Comparison of ENCODE assay signal across 1 cellular context in the genomic region with DNA sequence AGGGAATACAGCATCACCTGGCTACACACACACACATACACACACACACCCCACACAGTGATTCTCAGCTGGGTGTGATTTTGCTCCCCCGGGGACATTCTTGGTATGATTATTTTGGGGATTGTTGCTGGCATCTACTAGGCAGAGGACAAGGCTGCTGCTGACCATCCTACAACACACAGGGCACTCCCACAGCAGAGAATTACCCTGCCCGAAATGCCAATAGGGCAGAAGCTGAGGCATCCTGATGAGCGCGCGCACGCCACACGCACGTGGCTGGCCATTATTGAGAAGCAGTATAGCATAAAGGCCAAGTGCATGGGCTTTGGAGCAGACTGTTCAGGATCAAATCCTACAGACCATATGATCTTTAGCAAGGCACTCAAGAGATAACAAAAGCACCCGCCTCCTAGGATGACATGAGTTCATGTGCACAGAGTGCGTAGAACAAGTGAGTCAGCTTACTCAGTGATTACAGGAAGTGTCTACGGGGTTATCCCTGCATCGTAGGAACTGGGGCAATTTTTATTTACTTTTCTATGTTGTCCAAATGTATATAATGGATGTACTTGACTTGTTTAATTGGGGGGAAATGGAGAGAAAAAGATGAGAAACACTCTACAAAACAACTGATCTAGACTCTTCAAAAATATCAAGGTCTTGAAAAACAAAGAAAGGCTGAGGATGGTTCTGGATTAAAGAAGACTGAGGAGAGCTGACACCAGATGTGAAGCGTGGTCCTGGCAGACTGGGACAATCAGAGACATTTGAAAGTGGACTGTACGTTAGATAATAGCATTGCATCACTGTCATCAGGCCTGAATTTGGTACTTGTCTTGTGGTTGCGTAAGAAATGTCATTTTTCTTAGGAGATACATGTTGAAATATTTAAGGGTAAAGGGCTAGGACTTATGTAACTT.
A peak's percentile ranks its signal among the peaks of the same experiment; 100 is the strongest.
TF ChIP-seq lines count a peak whose summit lies in the region.

No MANE protein-coding gene starts in this region.

TF ChIP-seq in HEK293, 187 proteins besides CTCF, POLR2A, EP300 and RAD21 (continued from another document):
- TF ChIP-seq GLIS1 (tag by site-specific recombination; IDR thresholded peaks at IDR 0.05) (peak; percentile 53; the same call in 1 of the 2 replicates), ZNF121 (tag by site-specific recombination; IDR thresholded peaks at IDR 0.05) (no peak), YY1 (tag by site-specific recombination; IDR thresholded peaks at IDR 0.05) (no peak), ZNF623 (tag by site-specific recombination; IDR thresholded peaks at IDR 0.05) (no peak), ZNF654 (tag by site-specific recombination; IDR thresholded peaks at IDR 0.05; ENCODE audit: low read depth) (no peak), ZBTB17 (tag by site-specific recombination; IDR thresholded peaks at IDR 0.05) (0 out of 2 replicates have a peak, but pooled peaks have one; percentile 20), ZSCAN16 (tag by site-specific recombination; IDR thresholded peaks at IDR 0.05) (no peak)
- TF ChIP-seq, protein P1, sequence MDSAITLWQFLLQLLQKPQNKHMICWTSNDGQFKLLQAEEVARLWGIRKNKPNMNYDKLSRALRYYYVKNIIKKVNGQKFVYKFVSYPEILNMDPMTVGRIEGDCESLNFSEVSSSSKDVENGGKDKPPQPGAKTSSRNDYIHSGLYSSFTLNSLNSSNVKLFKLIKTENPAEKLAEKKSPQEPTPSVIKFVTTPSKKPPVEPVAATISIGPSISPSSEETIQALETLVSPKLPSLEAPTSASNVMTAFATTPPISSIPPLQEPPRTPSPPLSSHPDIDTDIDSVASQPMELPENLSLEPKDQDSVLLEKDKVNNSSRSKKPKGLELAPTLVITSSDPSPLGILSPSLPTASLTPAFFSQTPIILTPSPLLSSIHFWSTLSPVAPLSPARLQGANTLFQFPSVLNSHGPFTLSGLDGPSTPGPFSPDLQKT (IDR thresholded peaks at IDR 0.05; ENCODE audit: borderline replicate concordance, low read depth, low read length), result no peak
- TF ChIP-seq, protein P2, sequence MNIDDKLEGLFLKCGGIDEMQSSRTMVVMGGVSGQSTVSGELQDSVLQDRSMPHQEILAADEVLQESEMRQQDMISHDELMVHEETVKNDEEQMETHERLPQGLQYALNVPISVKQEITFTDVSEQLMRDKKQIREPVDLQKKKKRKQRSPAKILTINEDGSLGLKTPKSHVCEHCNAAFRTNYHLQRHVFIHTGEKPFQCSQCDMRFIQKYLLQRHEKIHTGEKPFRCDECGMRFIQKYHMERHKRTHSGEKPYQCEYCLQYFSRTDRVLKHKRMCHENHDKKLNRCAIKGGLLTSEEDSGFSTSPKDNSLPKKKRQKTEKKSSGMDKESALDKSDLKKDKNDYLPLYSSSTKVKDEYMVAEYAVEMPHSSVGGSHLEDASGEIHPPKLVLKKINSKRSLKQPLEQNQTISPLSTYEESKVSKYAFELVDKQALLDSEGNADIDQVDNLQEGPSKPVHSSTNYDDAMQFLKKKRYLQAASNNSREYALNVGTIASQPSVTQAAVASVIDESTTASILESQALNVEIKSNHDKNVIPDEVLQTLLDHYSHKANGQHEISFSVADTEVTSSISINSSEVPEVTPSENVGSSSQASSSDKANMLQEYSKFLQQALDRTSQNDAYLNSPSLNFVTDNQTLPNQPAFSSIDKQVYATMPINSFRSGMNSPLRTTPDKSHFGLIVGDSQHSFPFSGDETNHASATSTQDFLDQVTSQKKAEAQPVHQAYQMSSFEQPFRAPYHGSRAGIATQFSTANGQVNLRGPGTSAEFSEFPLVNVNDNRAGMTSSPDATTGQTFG (tag by site-specific recombination; IDR thresholded peaks at IDR 0.05; ENCODE audit: borderline replicate concordance), result no peak
- TF ChIP-seq, protein P3, sequence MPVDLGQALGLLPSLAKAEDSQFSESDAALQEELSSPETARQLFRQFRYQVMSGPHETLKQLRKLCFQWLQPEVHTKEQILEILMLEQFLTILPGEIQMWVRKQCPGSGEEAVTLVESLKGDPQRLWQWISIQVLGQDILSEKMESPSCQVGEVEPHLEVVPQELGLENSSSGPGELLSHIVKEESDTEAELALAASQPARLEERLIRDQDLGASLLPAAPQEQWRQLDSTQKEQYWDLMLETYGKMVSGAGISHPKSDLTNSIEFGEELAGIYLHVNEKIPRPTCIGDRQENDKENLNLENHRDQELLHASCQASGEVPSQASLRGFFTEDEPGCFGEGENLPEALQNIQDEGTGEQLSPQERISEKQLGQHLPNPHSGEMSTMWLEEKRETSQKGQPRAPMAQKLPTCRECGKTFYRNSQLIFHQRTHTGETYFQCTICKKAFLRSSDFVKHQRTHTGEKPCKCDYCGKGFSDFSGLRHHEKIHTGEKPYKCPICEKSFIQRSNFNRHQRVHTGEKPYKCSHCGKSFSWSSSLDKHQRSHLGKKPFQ (tag by site-specific recombination; IDR thresholded peaks at IDR 0.05), result no peak
